In the genomic region with DNA sequence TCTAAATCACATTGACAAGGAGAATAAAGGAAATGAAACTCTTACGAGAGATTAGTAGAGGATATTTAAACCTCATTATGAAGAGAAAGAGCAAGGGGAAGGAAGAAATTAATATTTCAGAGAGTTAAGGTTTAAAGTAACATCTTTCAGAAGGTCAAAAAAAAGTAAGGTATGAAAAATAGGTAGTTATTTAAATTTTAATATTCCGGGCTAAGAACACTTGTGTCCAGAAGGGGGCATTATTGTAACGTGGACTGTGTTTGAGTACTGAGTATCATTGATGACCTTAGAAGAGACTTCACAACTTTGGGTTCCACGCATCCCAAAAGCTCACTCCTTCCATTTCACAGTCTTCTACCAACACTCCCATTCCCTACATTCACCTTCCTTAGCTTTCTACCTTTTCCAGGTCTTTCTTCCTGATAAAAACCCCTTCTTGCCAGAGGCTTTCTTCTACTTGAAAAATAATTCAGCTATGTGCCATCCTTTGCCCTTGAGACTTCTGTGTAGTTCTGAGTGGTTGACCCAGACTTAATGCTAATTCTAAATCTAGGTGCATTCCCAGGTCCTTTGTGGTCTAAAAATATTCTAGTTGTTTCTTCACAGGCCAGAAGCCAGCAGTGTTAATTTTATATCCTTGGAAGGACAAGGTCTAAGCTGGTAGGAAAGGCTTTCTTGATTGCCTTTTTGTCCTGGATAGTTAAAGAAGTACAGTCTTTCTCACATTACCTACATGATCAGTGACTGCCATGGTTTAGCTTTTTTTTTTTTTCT, we compare ENCODE assay signal across 9 cellular contexts. TPM values are rescaled to one million over a fixed set of nuclear protein-coding genes. Genes with fewer than 3 reads are reported as not detected.
DNase-seq lines count a peak whose midpoint lies in the region; ATAC-seq and TF ChIP-seq lines count a peak whose summit lies in the region.
"Had no signal": no experiment of that assay in that cellular context is flagged by ENCODE, and none has a peak within 500 bp of the region (broad histone marks: within the 10 kb centered on the region; RNA-seq: fewer than 3 reads in every experiment).

No MANE protein-coding gene starts in this region.

- no peaks in the 10 kb centered on the region for H3K36me3 Mint-ChIP-seq in T-helper 17 cell (ENCODE audit: low read depth)

- no peaks in the 10 kb centered on the region for H3K36me3 ChIP-seq in thyroid gland

- no peak overlapping the region for H3K27ac ChIP-seq in thyroid gland

- H3K27me3 ChIP-seq in thyroid gland: no peaks in the 10 kb centered on the region

- peaks cover 0 to 7% of the 10 kb centered on the region in 2 donors for H3K4me1 ChIP-seq in thyroid gland

- no peaks in the 10 kb centered on the region for H3K27me3 Mint-ChIP-seq in T-helper 17 cell

- 64 to 70% methylated on average over 4 of the region's 4 CpGs for WGBS in thyroid gland, 2 donors

- H3K4me1 Mint-ChIP-seq in T-helper 17 cell: peaks cover 11% of the 10 kb centered on the region

- no peaks in the 10 kb centered on the region for H3K9me3 ChIP-seq in T-helper 17 cell (ENCODE audit: control insufficient read depth, low read length, poor library complexity, severe bottlenecking)
- H3K9me3 ChIP-seq in thyroid gland: no peaks in the 10 kb centered on the region

- H3K27ac Mint-ChIP-seq in T-helper 17 cell: no peak overlapping the region

- no peak overlapping the region for H3K4me3 ChIP-seq in thyroid gland (replicated peaks in 1 of 3)

- DNase-seq in DMS53 treated with DMSO at 0.1 percent for 48 hours (lab: John Stamatoyannopoulos, UW; ENCODE audit: unreplicated experiment): peak; percentile 33
- DNase-seq in HuH-7.5 (ENCODE audit: low spot score): peak; percentile 10
- no peak for DNase-seq in T-helper 17 cell
- DNase-seq in left ventricle myocardium superior: no peak
- no peak for DNase-seq in thyroid gland
- DNase-seq in effector CD4-positive, alpha-beta T cell: no peak
- DNase-seq in stimulated activated naive CD4-positive, alpha-beta T cell treated with Interleukin-2 at 50 U/mL for 16 hours (lab: John Stamatoyannopoulos, UW): no peak
- DNase-seq: right cardiac atrium had no signal

- TF ChIP-seq CTCF in thyroid gland (IDR thresholded peaks at IDR 0.05): peak in 4 of 6 experiments; percentile 14 to 47 (median 42)

- intact Hi-C loops in left ventricle myocardium superior (cut with micrococcal nuclease): no loop called here
- intact Hi-C loops in thyroid gland (cut with DNase I): loop anchor here (10.0 kb wide), 1 partner anchor 401 kb away; a partner anchor contains a TSS

- H3K4me3 Mint-ChIP-seq in T-helper 17 cell: no peak overlapping the region

- TF ChIP-seq POLR2A in thyroid gland (IDR thresholded peaks at IDR 0.05): no peak

- ATAC-seq in T-helper 17 cell (peak; percentile 52), left ventricle myocardium superior (peak; percentile 77), HG02678 (IDR thresholded peaks at IDR 0.05; ENCODE audit: unreplicated experiment) (no peak)

RNA-seq across cellular contexts. Expression of a gene that starts 16.5 kb away (rescaled TPM):
- total RNA-seq in T-helper 17 cell (10 to 100 TPM; 23.2 to 27.3 TPM), left ventricle myocardium superior (71.2 TPM), thyroid gland (100 to 1,000 TPM in 1 of 4 donors, 10 to 100 TPM in 3; 85.5 to 101 (median 98.1) TPM)

Comparison
In these comparisons a context has a peak if more than half of its experiments do, and no peak if none do; other contexts are left out.
1. DNase-seq: peak in DMS53 treated with DMSO at 0.1 percent for 48 hours (single experiment) and HuH-7.5 (single experiment); none in T-helper 17 cell (0 of 3), left ventricle myocardium superior (single experiment), thyroid gland (0 of 2), effector CD4-positive, alpha-beta T cell (single experiment) and stimulated activated naive CD4-positive, alpha-beta T cell treated with Interleukin-2 at 50 U/mL for 16 hours (single experiment).